Comparison of ENCODE assay signal across 8 cellular contexts in genomic region chr1:16367258-16367967, GRCh38. TPM values are rescaled to one million over a fixed set of nuclear protein-coding genes. Genes with fewer than 3 reads are reported as not detected.
DNase-seq lines count a peak whose midpoint lies in the region; ATAC-seq and TF ChIP-seq lines count a peak whose summit lies in the region.

No MANE protein-coding gene starts in this region.

- H3K4me1 ChIP-seq in HUES64 (ENCODE audit: insufficient read depth, low read length) (peaks cover 8% of the 10 kb centered on the region), RWPE2 (ENCODE audit: insufficient read depth, poor library complexity, severe bottlenecking) (peaks cover 13% of the 10 kb centered on the region), testis (peaks cover 15% of the 10 kb centered on the region)

- H3K36me3 ChIP-seq in HUES64 (ENCODE audit: insufficient read depth, low read length): peaks cover under 1% of the 10 kb centered on the region
- H3K36me3 ChIP-seq in RWPE2 (ENCODE audit: low read depth): peaks cover under 1% of the 10 kb centered on the region; the same call in 1 of the 2 replicates
- no peaks in the 10 kb centered on the region for H3K36me3 ChIP-seq in testis (ENCODE audit: low read depth, missing control alignments)

- H3K27ac ChIP-seq in HUES64 (ENCODE audit: low read depth, low read length) (peak overlapping the region; percentile 97), RWPE2 (ENCODE audit: poor library complexity, severe bottlenecking) (peak overlapping the region; percentile 89), testis (peak overlapping the region; percentile 98 to 99)

- no peaks in the 10 kb centered on the region for H3K9me3 ChIP-seq in HUES64 (ENCODE audit: insufficient read depth, low read depth, low read length)
- no peaks in the 10 kb centered on the region for H3K9me3 ChIP-seq in RWPE2 (ENCODE audit: severe bottlenecking)
- no peaks in the 10 kb centered on the region for H3K9me3 ChIP-seq in testis

- DNase-seq in DMS153 treated with DMSO at 0.1 percent for 48 hours (lab: John Stamatoyannopoulos, UW; ENCODE audit: unreplicated experiment) (peak; percentile 75), RWPE2 (ENCODE audit: low spot score) (peak; percentile 82), germinal center (ENCODE audit: low spot score) (peak; percentile 82), omental fat pad (ENCODE audit: low spot score) (peak; percentile 71), testis (peak; percentile 93)
- peak; percentile 91 for DNase-seq in activated naive CD4-positive, alpha-beta T cell treated with Interleukin-2 at 50 U/mL for 16 hours

- H3K9ac ChIP-seq in HUES64 (ENCODE audit: low read depth, low read length): peak overlapping the region; percentile 92

- peak overlapping the region; percentile 88 for H3K4me3 ChIP-seq in HUES64 (ENCODE audit: low read length)
- H3K4me3 ChIP-seq in RWPE2 (ENCODE audit: severe bottlenecking): peak overlapping the region; percentile 81
- H3K4me3 ChIP-seq in testis: peak overlapping the region; percentile 78 to 89

- TF ChIP-seq CTCF in RWPE2 (IDR thresholded peaks at IDR 0.05; ENCODE audit: poor library complexity, severe bottlenecking): peak; percentile 11
- TF ChIP-seq CTCF in omental fat pad (IDR thresholded peaks at IDR 0.05): no peak
- no peak for TF ChIP-seq CTCF in testis (IDR thresholded peaks at IDR 0.05)

- WGBS in HUES64: under 1% methylated on average over 47 of the region's 47 CpGs
- WGBS in testis, 2 donors: 0% methylated on average over 42 to 47 of the region's 47 CpGs

- ATAC-seq in GM21390 (IDR thresholded peaks at IDR 0.05; ENCODE audit: unreplicated experiment) (peak; percentile 51), RWPE2 (ENCODE audit: low read depth) (peak; percentile 68), omental fat pad (ENCODE audit: low FRiP score) (peak; percentile 85)

- no peak for TF ChIP-seq POLR2A in testis (IDR thresholded peaks at IDR 0.05)

- intact Hi-C loops in testis (cut with DNase I; ENCODE audit: low total_unique reads): no loop called here

- H3K27me3 ChIP-seq in HUES64 (ENCODE audit: insufficient read depth, low read length) (no peaks in the 10 kb centered on the region), RWPE2 (ENCODE audit: insufficient read depth, poor library complexity, severe bottlenecking) (no peaks in the 10 kb centered on the region), testis (no peaks in the 10 kb centered on the region)

RNA-seq across cellular contexts. Expression of gene SZRD1, which starts 0.4 kb away (rescaled TPM):
- polyA plus RNA-seq in HUES64 (2013, experiment 1 of 2): 66.3 TPM
- 65.0 TPM for polyA plus RNA-seq in HUES64 (2013, experiment 2 of 2)
- 10 to 100 TPM; 73.1 to 80.5 (median 77.7) TPM for total RNA-seq in omental fat pad
- total RNA-seq in testis: 10 to 100 TPM; 47.8 to 57.9 TPM
- polyA plus RNA-seq in testis (ENCODE audit: insufficient read depth, low read depth, low replicate concordance): 88.5 TPM

RNA-seq across cellular contexts. Expression of gene FBXO42, which starts 15.1 kb away (rescaled TPM):
- 12.8 TPM for polyA plus RNA-seq in HUES64 (2013, experiment 1 of 2)
- 12.4 TPM for polyA plus RNA-seq in HUES64 (2013, experiment 2 of 2)
- total RNA-seq in omental fat pad (10 to 100 TPM; 16.1 to 29.8 (median 19.2) TPM), testis (10 to 100 TPM; 42.0 to 45.6 TPM)
- polyA plus RNA-seq in testis (ENCODE audit: insufficient read depth, low read depth, low replicate concordance): 25.0 TPM

Comparison
In these comparisons a context has a peak if more than half of its experiments do, and no peak if none do; other contexts are left out.
1. Peak in every context shown above with its lines: DNase-seq, ATAC-seq, H3K4me3 ChIP-seq and H3K27ac ChIP-seq.